In genomic region chr10:114508376-114508775, GRCh38 we compare ENCODE assay signal across 19 cellular contexts.
DNase-seq lines count a peak whose midpoint lies in the region; TF ChIP-seq lines count a peak whose summit lies in the region.
"Had no signal": no experiment of that assay in that cellular context is flagged by ENCODE, and none has a peak within 500 bp of the region (broad histone marks: within the 10 kb centered on the region; RNA-seq: fewer than 3 reads in every experiment).

No MANE protein-coding gene starts in this region.

- 89 to 93% methylated on average over 3 of the region's 3 CpGs for WGBS in esophagus squamous epithelium, 2 donors
- WGBS in tibial nerve, 2 donors: 82 to 83% methylated on average over 3 of the region's 3 CpGs

- intact Hi-C loops in esophagus squamous epithelium (cut with DNase I): no loop called here

- peak overlapping the region; percentile 93 for H3K27ac Mint-ChIP-seq in mesothelial cell of epicardium
- H3K27ac Mint-ChIP-seq: activated naive CD8-positive, alpha-beta T cell treated with anti-CD3 and anti-CD28 coated beads, Interleukin-2, amount 10 ng/mL, durations not matched to agents 7 days and 5 days had no signal

- no peaks in the 10 kb centered on the region for H3K27me3 ChIP-seq in esophagus squamous epithelium
- no peaks in the 10 kb centered on the region for H3K27me3 ChIP-seq in tibial nerve

- TF ChIP-seq POLR2A in esophagus squamous epithelium (IDR thresholded peaks at IDR 0.05): no peak
- TF ChIP-seq POLR2A in tibial nerve (IDR thresholded peaks at IDR 0.05): no peak

- H3K9me3 Mint-ChIP-seq in mesothelial cell of epicardium: no peaks in the 10 kb centered on the region
- H3K9me3 Mint-ChIP-seq: CD4-positive, alpha-beta memory T cell had no signal

- no peak for TF ChIP-seq EP300 in tibial nerve (IDR thresholded peaks at IDR 0.05)

- no peak overlapping the region for H3K4me3 Mint-ChIP-seq in mesothelial cell of epicardium
- H3K4me3 Mint-ChIP-seq: activated naive CD8-positive, alpha-beta T cell treated with anti-CD3 and anti-CD28 coated beads, Interleukin-2, amount 10 ng/mL, durations not matched to agents 7 days and 5 days had no signal

- POLR2A ChIA-PET in RWPE1 (lab: Yijun Ruan, JAX; ENCODE audit: low non-redundant PET): no interaction called here

- TF ChIP-seq CTCF in RWPE1 (conservative IDR thresholded peaks at IDR 0.05; ENCODE audit: low read depth) (no peak), esophagus squamous epithelium (IDR thresholded peaks at IDR 0.05) (no peak), mesothelial cell of epicardium (IDR thresholded peaks at IDR 0.05; ENCODE audit: unreplicated experiment) (no peak), tibial nerve (IDR thresholded peaks at IDR 0.05) (no peak)

- no peaks in the 10 kb centered on the region for H3K27me3 Mint-ChIP-seq in mesothelial cell of epicardium (ENCODE audit: low read depth)
- H3K27me3 Mint-ChIP-seq: activated naive CD8-positive, alpha-beta T cell treated with anti-CD3 and anti-CD28 coated beads, Interleukin-2, amount 10 ng/mL, durations not matched to agents 7 days and 5 days; CD4-positive, alpha-beta memory T cell had no signal

- DNase-seq in RWPE1 (ENCODE audit: low spot score) (no peak), esophagus squamous epithelium (lab: John Stamatoyannopoulos, UW) (no peak), mesothelial cell of epicardium (ENCODE audit: low spot score in 2 of 2, unreplicated experiment in 2 of 2) (no peak), tibial nerve (ENCODE audit: low spot score in 2 of 2) (no peak), superior temporal gyrus (ENCODE audit: extremely low spot score) (no peak), NCI-H2029 treated with DMSO at 0.1 percent for 48 hours (lab: John Stamatoyannopoulos, UW) (no peak)
- DNase-seq in activated naive CD4-positive, alpha-beta T cell treated with Interleukin-2 at 50 U/mL for 16 hours: no peak
- DNase-seq: activated naive CD8-positive, alpha-beta T cell treated with anti-CD3 and anti-CD28 coated beads, Interleukin-2, amount 10 ng/mL, durations not matched to agents 7 days and 5 days; CD4-positive, alpha-beta memory T cell; DMS53; foreskin fibroblast; islet precursor cell; mammary epithelial cell; NCI-H1105 treated with DMSO at 0.1 percent for 48 hours; NCI-H2029; NCI-H82; stimulated activated CD4-positive, alpha-beta T cell treated with anti-CD3 and anti-CD28 coated beads, Interleukin-2, amount 100 ng/mL, for 24 hours had no signal

- H3K27ac ChIP-seq in RWPE1: peak overlapping the region; percentile 33; the same call in 1 of the 2 replicates
- H3K27ac ChIP-seq in esophagus squamous epithelium: peak overlapping the region; percentile 61 to 95 (median 90)
- H3K27ac ChIP-seq in tibial nerve: peak overlapping the region in 3 of 4 donors; percentile 72 to 82 (median 80)
- H3K27ac ChIP-seq: psoas muscle had no signal

- H3K36me3 ChIP-seq in esophagus squamous epithelium (peaks cover 0 to 33% (median 0%) of the 10 kb centered on the region in 3 donors), tibial nerve (no peaks in the 10 kb centered on the region)

- peaks cover 13% of the 10 kb centered on the region for H3K36me3 Mint-ChIP-seq in mesothelial cell of epicardium

- CTCF ChIA-PET in RWPE1 (lab: Yijun Ruan, JAX): no interaction called here

- H3K4me1 Mint-ChIP-seq in mesothelial cell of epicardium: peaks cover 51% of the 10 kb centered on the region

- H3K4me3 ChIP-seq in esophagus squamous epithelium (no peak overlapping the region), tibial nerve (no peak overlapping the region)
- H3K4me3 ChIP-seq: psoas muscle, smooth muscle cell had no signal

- H3K9me3 ChIP-seq in esophagus squamous epithelium (no peaks in the 10 kb centered on the region), tibial nerve (no peaks in the 10 kb centered on the region)
- H3K9me3 ChIP-seq: psoas muscle had no signal

- H3K4me1 ChIP-seq in esophagus squamous epithelium: peaks cover 25 to 77% (median 39%) of the 10 kb centered on the region in 3 donors
- peaks cover 3 to 58% (median 22%) of the 10 kb centered on the region in 4 donors for H3K4me1 ChIP-seq in tibial nerve
- H3K4me1 ChIP-seq: psoas muscle had no signal

Comparison
In these comparisons a context has a peak if more than half of its experiments do, and no peak if none do; other contexts are left out.
1. H3K27ac ChIP-seq: peak in every context shown above with its lines; median percentile 90 in esophagus squamous epithelium; 80 in tibial nerve; 33 in RWPE1.